ENCODE assay signal across 8 cellular contexts in genomic region chr1:162561616-162562451, GRCh38. TPM values are rescaled to one million over a fixed set of nuclear protein-coding genes. Genes with fewer than 3 reads are reported as not detected.
DNase-seq lines count a peak whose midpoint lies in the region; ATAC-seq and TF ChIP-seq lines count a peak whose summit lies in the region.

Gene UAP1, plus strand, starts transcription at chr1:162561722. Its CDS starts 4,347 bp downstream, at chr1:162566069.

- H3K27ac ChIP-seq in ACC112 (ENCODE audit: low read depth, low read length) (peak within 1 kb of the TSS; percentile 91), dorsolateral prefrontal cortex (peak within 1 kb of the TSS; percentile 80 to 98 (median 92)), substantia nigra (ENCODE audit: low read depth, low read length, poor library complexity, severe bottlenecking) (peak within 1 kb of the TSS; percentile 85)

- TF ChIP-seq POLR2A in Raji (IDR thresholded peaks at IDR 0.05; ENCODE audit: insufficient read depth, low read depth, low read length): peak; percentile 52; the same call in 1 of the 2 replicates

- H2AFZ ChIP-seq in ACC112 (ENCODE audit: low read length, unreplicated experiment): peak within 1 kb of the TSS; percentile 98

- H3K4me3 ChIP-seq in ACC112 (ENCODE audit: low read depth, low read length): peak within 1 kb of the TSS; percentile 88
- H3K4me3 ChIP-seq in dorsolateral prefrontal cortex: peak within 1 kb of the TSS; percentile 52 to 100 (median 90)

- peaks cover 41% of the 10 kb centered on the region for H3K4me1 ChIP-seq in ACC112 (ENCODE audit: control insufficient read depth, insufficient read depth, low read length, unreplicated experiment)

- peak in 3 of 56 donors; percentile 1 to 5 (median 2) for TF ChIP-seq CTCF in dorsolateral prefrontal cortex (IDR thresholded peaks at IDR 0.05 in 54 of 56, conservative IDR thresholded peaks at IDR 0.05 in 2 of 56; ENCODE audit: low read depth in 1 of 56, partially characterized antibody in 56 of 56)

- DNase-seq in dorsolateral prefrontal cortex (peak in 2 of 10 donors; percentile 35 to 62), medulla oblongata (ENCODE audit: extremely low spot score) (peak; percentile 37), substantia nigra (lab: John Stamatoyannopoulos, UW) (peak in 23 of 49 donors; percentile 17 to 70 (median 39)), NCI-H524 treated with DMSO at 0.1 percent for 48 hours (lab: John Stamatoyannopoulos, UW) (no peak)

- H3K36me3 ChIP-seq in ACC112 (ENCODE audit: insufficient read depth, low read length): peaks cover 11% of the 10 kb centered on the region

- peak; percentile 13 for ATAC-seq in GM18858 (IDR thresholded peaks at IDR 0.05; ENCODE audit: unreplicated experiment)
- peak; percentile 38 for ATAC-seq in HG03025 (IDR thresholded peaks at IDR 0.05; ENCODE audit: low FRiP score, unreplicated experiment)

- H3K27me3 ChIP-seq in ACC112 (ENCODE audit: insufficient read depth, low read length): no peaks in the 10 kb centered on the region
- H3K27me3 ChIP-seq in dorsolateral prefrontal cortex: no peaks in the 10 kb centered on the region

- intact Hi-C loops in dorsolateral prefrontal cortex (cut with DNase I): loop anchor here in 1 of 2 donors (5.0 kb wide), 1 partner anchor 65 kb away; the partner anchor contains the start of gene UHMK1

- H3K79me2 ChIP-seq in ACC112 (ENCODE audit: control insufficient read depth, insufficient read depth, low read length, unreplicated experiment): peaks cover 53% of the 10 kb centered on the region

RNA-seq across cellular contexts. Expression of gene UAP1, which starts in this region (rescaled TPM):
- total RNA-seq in dorsolateral prefrontal cortex: 10 to 100 TPM; 15.1 to 51.8 (median 31.0) TPM
